9 cellular contexts compared by ENCODE assay signal in genomic region chr20:62824476-62825287, GRCh38. TPM values are rescaled to one million over a fixed set of nuclear protein-coding genes. Genes with fewer than 3 reads are reported as not detected.
DNase-seq lines count a peak whose midpoint lies in the region; ATAC-seq and TF ChIP-seq lines count a peak whose summit lies in the region.
"Had no signal": no experiment of that assay in that cellular context is flagged by ENCODE, and none has a peak within 500 bp of the region (broad histone marks: within the 10 kb centered on the region; RNA-seq: fewer than 3 reads in every experiment).

No MANE protein-coding gene starts in this region.

- DNase-seq in HFFc6: no peak
- DNase-seq in SK-N-DZ (ENCODE audit: low spot score): peak; percentile 77
- DNase-seq in effector CD4-positive, alpha-beta T cell: peak; percentile 44
- DNase-seq in neuronal stem cell (ENCODE audit: low spot score): no peak
- DNase-seq in trophoblast cell: no peak
- no peak for DNase-seq in posterior cingulate gyrus

- TF ChIP-seq CTCF in HFFc6 (IDR thresholded peaks at IDR 0.05): peak; percentile 37; the same call in 1 of the 2 replicates

- peaks cover 0 to 55% (median 19%) of the 10 kb centered on the region in 11 experiments; a peak in 10 of 22 replicates for H4K20me1 ChIP-seq in BLaER1 treated with 17β-estradiol and CSF1 and Interleukin-3, amounts not matched to agents 10 nM and 100 nM

- peak overlapping the region; percentile 99 for H2AK5ac ChIP-seq in neuronal stem cell (ENCODE audit: low read depth, low read length)
- no peak overlapping the region for H2AK5ac ChIP-seq in trophoblast cell (ENCODE audit: low read length)

- H3K9me3 Mint-ChIP-seq in HFFc6: no peaks in the 10 kb centered on the region
- H3K9me3 Mint-ChIP-seq: brain had no signal

- H3K14ac ChIP-seq in neuronal stem cell (ENCODE audit: low read length): peak overlapping the region; percentile 56
- no peak overlapping the region for H3K14ac ChIP-seq in trophoblast cell (ENCODE audit: low read length)

- no peaks in the 10 kb centered on the region for H3K9me3 ChIP-seq in BLaER1 treated with 17β-estradiol and CSF1 and Interleukin-3, amounts not matched to agents 10 nM and 100 nM (replicated peaks in 1 of 11)
- H3K9me3 ChIP-seq in neuronal stem cell (replicated peaks in 1 of 2; ENCODE audit: control insufficient read depth in 2 of 2, insufficient read depth in 1 of 2, low read depth in 1 of 2, low read length in 2 of 2) (no peaks in the 10 kb centered on the region), trophoblast cell (ENCODE audit: insufficient read depth, low read depth, low read length) (no peaks in the 10 kb centered on the region)

- H3K9ac ChIP-seq in BLaER1 treated with 17β-estradiol and CSF1 and Interleukin-3, amounts not matched to agents 10 nM and 100 nM: peak overlapping the region in 7 of 11 experiments; percentile 7 to 66 (median 57); a peak in 13 of 22 replicates
- H3K9ac ChIP-seq in neuronal stem cell (ENCODE audit: low read depth, low read length, poor library complexity) (no peak overlapping the region), trophoblast cell (ENCODE audit: low read length) (no peak overlapping the region)

- peak overlapping the region in 4 of 10 experiments; percentile 14 to 42 (median 32); a peak in 4 of 20 replicates for H3K4me3 ChIP-seq in BLaER1 treated with 17β-estradiol and CSF1 and Interleukin-3, amounts not matched to agents 10 nM and 100 nM
- no peak overlapping the region for H3K4me3 ChIP-seq in neuronal stem cell (ENCODE audit: low read length in 2 of 2)
- no peak overlapping the region for H3K4me3 ChIP-seq in trophoblast cell (ENCODE audit: low read depth, low read length)

- intact Hi-C loops in posterior cingulate gyrus (cut with DNase I): no loop called here

- no peak for ATAC-seq in HG03439 (IDR thresholded peaks at IDR 0.05; ENCODE audit: unreplicated experiment)

- H2BK12ac ChIP-seq in neuronal stem cell (ENCODE audit: low read length) (peak overlapping the region; percentile 75), trophoblast cell (ENCODE audit: low read length) (no peak overlapping the region)

- peak overlapping the region; percentile 94 for H3K18ac ChIP-seq in neuronal stem cell (ENCODE audit: low read length)
- H3K18ac ChIP-seq in trophoblast cell (ENCODE audit: low read length): no peak overlapping the region

- H2BK120ac ChIP-seq in neuronal stem cell (ENCODE audit: low read depth, low read length) (peak overlapping the region; percentile 67), trophoblast cell (ENCODE audit: insufficient read depth, low read length, poor library complexity) (no peak overlapping the region)

- H4K12ac ChIP-seq in trophoblast cell (ENCODE audit: low read depth, low read length): no peak overlapping the region

- H2BK5ac ChIP-seq in neuronal stem cell (ENCODE audit: low read length) (no peak overlapping the region), trophoblast cell (ENCODE audit: low read depth, low read length, poor library complexity) (no peak overlapping the region)

- no peaks in the 10 kb centered on the region for H3K36me3 Mint-ChIP-seq in HFFc6 (ENCODE audit: low read depth)
- H3K36me3 Mint-ChIP-seq: brain had no signal

- H3K4me1 ChIP-seq in BLaER1 treated with 17β-estradiol and CSF1 and Interleukin-3, amounts not matched to agents 10 nM and 100 nM: peaks cover 43 to 99% (median 91%) of the 10 kb centered on the region in 10 experiments
- peaks cover 19 to 20% of the 10 kb centered on the region in 2 donors for H3K4me1 ChIP-seq in neuronal stem cell (ENCODE audit: control insufficient read depth in 2 of 2, insufficient read depth in 1 of 2, low read depth in 1 of 2, low read length in 2 of 2)
- H3K4me1 ChIP-seq in trophoblast cell (ENCODE audit: control insufficient read depth in 1 of 2, insufficient read depth in 2 of 2, low read length in 2 of 2): peaks cover 8 to 9% of the 10 kb centered on the region in 2 experiments

- peak overlapping the region; percentile 87 for H2AFZ ChIP-seq in neuronal stem cell (ENCODE audit: low read length)
- H2AFZ ChIP-seq in trophoblast cell (ENCODE audit: insufficient read depth, low read length, poor library complexity): no peak overlapping the region

- no peaks in the 10 kb centered on the region; the same call in 1 of the 2 replicates for H3K27me3 Mint-ChIP-seq in HFFc6 (ENCODE audit: insufficient read depth)

- no CpG with 5 or more reads among the region's 34 CpGs for WGBS in neuronal stem cell (ENCODE audit: extremely low coverage in 2 of 2, insufficient read length in 2 of 2, insufficient replicate concordance in 1 of 2), 2 donors
- WGBS in trophoblast cell (ENCODE audit: extremely low coverage, insufficient coverage, insufficient read length): no CpG with 5 or more reads among the region's 34 CpGs

- peak overlapping the region; percentile 96 for H3K23ac ChIP-seq in neuronal stem cell (ENCODE audit: low read depth, low read length, poor library complexity)
- no peak overlapping the region for H3K23ac ChIP-seq in trophoblast cell (ENCODE audit: low read length)

- H3K27ac Mint-ChIP-seq in HFFc6: no peak overlapping the region

- peak overlapping the region; percentile 70 to 99 (median 83) for H3K4me2 ChIP-seq in BLaER1 treated with 17β-estradiol and CSF1 and Interleukin-3, amounts not matched to agents 10 nM and 100 nM
- peak overlapping the region; percentile 25 for H3K4me2 ChIP-seq in neuronal stem cell (ENCODE audit: insufficient read depth, low read length, poor library complexity, severe bottlenecking)
- H3K4me2 ChIP-seq in trophoblast cell (ENCODE audit: low read length): no peak overlapping the region

- H3K27ac ChIP-seq in BLaER1 treated with 17β-estradiol and CSF1 and Interleukin-3, amounts not matched to agents 10 nM and 100 nM: peak overlapping the region in 6 of 11 experiments; percentile 4 to 47 (median 19); a peak in 6 of 22 replicates
- H3K27ac ChIP-seq in neuronal stem cell (replicated peaks; ENCODE audit: low read length) (no peak overlapping the region), trophoblast cell (ENCODE audit: low read depth, low read length) (no peak overlapping the region)

- H3K36me3 ChIP-seq in BLaER1 treated with 17β-estradiol and CSF1 and Interleukin-3, amounts not matched to agents 10 nM and 100 nM: 0 out of 22 replicates have a peak, but pooled peaks cover 0 to 5% (median 0%) of the 10 kb centered on the region in 11 experiments
- H3K36me3 ChIP-seq in neuronal stem cell (replicated peaks in 1 of 2; ENCODE audit: control insufficient read depth in 2 of 2, insufficient read depth in 2 of 2, low read length in 2 of 2): no peaks in the 10 kb centered on the region
- peaks cover 70 to 76% of the 10 kb centered on the region in 2 experiments for H3K36me3 ChIP-seq in trophoblast cell (ENCODE audit: control insufficient read depth in 1 of 2, insufficient read depth in 2 of 2, low read length in 2 of 2)

- H3K4me1 Mint-ChIP-seq in HFFc6 (ENCODE audit: low read depth): no peaks in the 10 kb centered on the region

- peaks cover 8 to 15% (median 11%) of the 10 kb centered on the region in 11 experiments; a peak in 17 of 22 replicates for H3K27me3 ChIP-seq in BLaER1 treated with 17β-estradiol and CSF1 and Interleukin-3, amounts not matched to agents 10 nM and 100 nM
- H3K27me3 ChIP-seq in neuronal stem cell (ENCODE audit: control insufficient read depth in 3 of 3, insufficient read depth in 3 of 3, low read depth in 1 of 3, low read length in 3 of 3) (peaks cover 0 to 14% (median 0%) of the 10 kb centered on the region in 3 experiments), trophoblast cell (ENCODE audit: insufficient read depth, low read length) (no peaks in the 10 kb centered on the region)

- H3K79me2 ChIP-seq in trophoblast cell (ENCODE audit: control insufficient read depth, insufficient read depth, low read length, poor library complexity): no peaks in the 10 kb centered on the region

- no peak overlapping the region for H4K91ac ChIP-seq in neuronal stem cell (ENCODE audit: low read depth, low read length, poor library complexity)
- no peak overlapping the region for H4K91ac ChIP-seq in trophoblast cell (ENCODE audit: low read depth, low read length)

- H4K8ac ChIP-seq in neuronal stem cell (ENCODE audit: low read depth, low read length): no peak overlapping the region
- H4K8ac ChIP-seq in trophoblast cell (ENCODE audit: low read depth, low read length): no peak overlapping the region

- H3K4ac ChIP-seq in neuronal stem cell (ENCODE audit: low read length) (no peak overlapping the region), trophoblast cell (ENCODE audit: low read depth, low read length) (no peak overlapping the region)

- H3K79me1 ChIP-seq in neuronal stem cell (ENCODE audit: low read depth, low read length) (peaks cover 2% of the 10 kb centered on the region), trophoblast cell (ENCODE audit: low read length) (peaks cover 3% of the 10 kb centered on the region)

- peak overlapping the region; percentile 26; the same call in 1 of the 2 replicates for H3K4me3 Mint-ChIP-seq in HFFc6

- peak overlapping the region; percentile 99 for H2BK15ac ChIP-seq in neuronal stem cell (ENCODE audit: low read length)

RNA-seq across cellular contexts. Expression of gene COL9A3, which starts 7.8 kb away (rescaled TPM):
- total RNA-seq in HFFc6 (2021; fragmentation: NEBNext Ultra II Directional; extraction: Animal tissue kit (Norgen Biotek cat#: 25700)): under 1 TPM in 3 of 6 experiments, not detected in 3; 0.07 to 0.34 (median 0.09) TPM
- 0.80 and 4.1 TPM in 2 replicates for polyA plus RNA-seq in SK-N-DZ (2014; cell fraction: cytosol; rRNA removed)
- polyA plus RNA-seq in SK-N-DZ (2014; cell fraction: nucleus; rRNA removed): 27.0 and 28.9 TPM in 2 replicates
- 77.2 TPM for polyA plus RNA-seq in neuronal stem cell (2013, experiment 1 of 2)
- polyA plus RNA-seq in neuronal stem cell (2013, experiment 2 of 2): 77.0 TPM
- 243 and 264 TPM in 2 replicates for polyA plus RNA-seq in trophoblast cell (2013)

RNA-seq across cellular contexts. Expression of gene OGFR, which starts 20.0 kb away (rescaled TPM):
- 10 to 100 TPM; 37.8 to 42.2 (median 39.0) TPM for total RNA-seq in HFFc6 (2021; fragmentation: NEBNext Ultra II Directional; extraction: Animal tissue kit (Norgen Biotek cat#: 25700))
- 26.0 and 50.0 TPM in 2 replicates for polyA plus RNA-seq in SK-N-DZ (2014; cell fraction: cytosol; rRNA removed)
- polyA plus RNA-seq in SK-N-DZ (2014; cell fraction: nucleus; rRNA removed): 40.1 and 56.7 TPM in 2 replicates
- polyA plus RNA-seq in neuronal stem cell (2013, experiment 1 of 2): 15.0 TPM
- 14.7 TPM for polyA plus RNA-seq in neuronal stem cell (2013, experiment 2 of 2)
- 31.8 and 32.7 TPM in 2 replicates for polyA plus RNA-seq in trophoblast cell (2013)

RNA-seq across cellular contexts. Expression of gene MRGBP, which starts 28.4 kb away (rescaled TPM):
- total RNA-seq in HFFc6 (2021; fragmentation: NEBNext Ultra II Directional; extraction: Animal tissue kit (Norgen Biotek cat#: 25700)): 10 to 100 TPM; 14.9 to 17.8 (median 16.6) TPM
- polyA plus RNA-seq in SK-N-DZ (2014; cell fraction: cytosol; rRNA removed): 32.5 and 36.2 TPM in 2 replicates
- 38.2 and 42.4 TPM in 2 replicates for polyA plus RNA-seq in SK-N-DZ (2014; cell fraction: nucleus; rRNA removed)
- 15.5 TPM for polyA plus RNA-seq in neuronal stem cell (2013, experiment 1 of 2)
- polyA plus RNA-seq in neuronal stem cell (2013, experiment 2 of 2): 15.6 TPM
- 13.3 and 13.7 TPM in 2 replicates for polyA plus RNA-seq in trophoblast cell (2013)

RNA-seq across cellular contexts. Expression of gene TCFL5, which starts 36.9 kb away (rescaled TPM):
- total RNA-seq in HFFc6 (2021; fragmentation: NEBNext Ultra II Directional; extraction: Animal tissue kit (Norgen Biotek cat#: 25700)): 10 to 100 TPM; 19.9 to 25.2 (median 21.1) TPM
- 17.7 and 18.7 TPM in 2 replicates for polyA plus RNA-seq in SK-N-DZ (2014; cell fraction: cytosol; rRNA removed)
- 12.5 and 14.3 TPM in 2 replicates for polyA plus RNA-seq in SK-N-DZ (2014; cell fraction: nucleus; rRNA removed)
- 14.5 TPM for polyA plus RNA-seq in neuronal stem cell (2013, experiment 1 of 2)
- 15.3 TPM for polyA plus RNA-seq in neuronal stem cell (2013, experiment 2 of 2)
- polyA plus RNA-seq in trophoblast cell (2013): 4.6 and 5.0 TPM in 2 replicates

Comparison
In these comparisons a context has a peak if more than half of its experiments do, and no peak if none do; other contexts are left out.
1. H3K27ac ChIP-seq: peak in BLaER1 treated with 17β-estradiol and CSF1 and Interleukin-3, amounts not matched to agents 10 nM and 100 nM (6 of 11); none in neuronal stem cell (single experiment) and trophoblast cell (single experiment).
2. H3K9ac ChIP-seq: peak in BLaER1 treated with 17β-estradiol and CSF1 and Interleukin-3, amounts not matched to agents 10 nM and 100 nM (7 of 11); none in neuronal stem cell (single experiment) and trophoblast cell (single experiment).
3. DNase-seq: peak in SK-N-DZ (single experiment) and effector CD4-positive, alpha-beta T cell (single experiment); none in HFFc6 (single experiment), neuronal stem cell (single experiment), trophoblast cell (0 of 2) and posterior cingulate gyrus (0 of 10).